8 cellular contexts compared by ENCODE assay signal in genomic region chr19:4373601-4374441, GRCh38. TPM values are rescaled to one million over a fixed set of nuclear protein-coding genes. Genes with fewer than 3 reads are reported as not detected.
DNase-seq lines count a peak whose midpoint lies in the region; ATAC-seq and TF ChIP-seq lines count a peak whose summit lies in the region.

No MANE protein-coding gene starts in this region.

- peak overlapping the region; percentile 65 to 94 for H3K27ac Mint-ChIP-seq in activated naive CD4-positive, alpha-beta T cell treated with anti-CD3 and anti-CD28 coated beads, Interleukin-2, amount 50 U/mL, for 72 hours

- no peak for DNase-seq in activated naive CD4-positive, alpha-beta T cell treated with anti-CD3 and anti-CD28 coated beads, Interleukin-2, amount 50 U/mL, for 72 hours (ENCODE audit: low spot score in 2 of 2)
- DNase-seq in activated naive CD4-positive, alpha-beta T cell treated with anti-CD3 and anti-CD28 coated beads, Interleukin-2, amount 50 U/mL, for 16 hours, result no peak
- DNase-seq in coronary artery (ENCODE audit: low spot score), result peak; percentile 84
- DNase-seq in vagina (ENCODE audit: extremely low spot score in 2 of 2), result no peak
- no peak for DNase-seq in activated CD8-positive, alpha-beta memory T cell treated with anti-CD3 and anti-CD28 coated beads for 24 hours
- DNase-seq in NCI-H128 (lab: John Stamatoyannopoulos, UW; ENCODE audit: unreplicated experiment), result no peak

- H3K4me3 ChIP-seq in coronary artery (peak overlapping the region; percentile 50), muscle layer of colon (ENCODE audit: low read depth in 1 of 2, low read length in 2 of 2) (peak overlapping the region in 1 of 2 donors; percentile 14), vagina (peak overlapping the region; percentile 2 to 25)

- intact Hi-C loops in vagina (cut with DNase I), result loop anchor here (2.0 kb wide), 1 partner anchor 27 kb away; the partner anchor contains the start of gene SH3GL1

- TF ChIP-seq CTCF in coronary artery (IDR thresholded peaks at IDR 0.05) (no peak), vagina (IDR thresholded peaks at IDR 0.05) (no peak)

- H3K36me3 ChIP-seq in muscle layer of colon (ENCODE audit: insufficient read depth, low read length) (no peaks in the 10 kb centered on the region), vagina (no peaks in the 10 kb centered on the region)

- H3K9me3 ChIP-seq in muscle layer of colon (ENCODE audit: low read length) (no peaks in the 10 kb centered on the region), vagina (no peaks in the 10 kb centered on the region)

- no peak for TF ChIP-seq POLR2A in vagina (IDR thresholded peaks at IDR 0.05)

- H3K4me1 ChIP-seq in muscle layer of colon (ENCODE audit: insufficient read depth, low read length) (peaks cover 79% of the 10 kb centered on the region), vagina (peaks cover 100% of the 10 kb centered on the region)

- H3K27ac ChIP-seq in coronary artery (peak overlapping the region; percentile 76 to 97), muscle layer of colon (ENCODE audit: low read depth, low read length) (peak overlapping the region; percentile 63), vagina (peak overlapping the region; percentile 90)

- no peaks in the 10 kb centered on the region for H3K27me3 ChIP-seq in muscle layer of colon (ENCODE audit: control insufficient read depth in 1 of 2, insufficient read depth in 2 of 2, low read length in 2 of 2)
- H3K27me3 ChIP-seq in vagina, result no peaks in the 10 kb centered on the region

- H3K9me3 Mint-ChIP-seq in activated naive CD4-positive, alpha-beta T cell treated with anti-CD3 and anti-CD28 coated beads, Interleukin-2, amount 50 U/mL, for 72 hours, result no peaks in the 10 kb centered on the region

- no peak for ATAC-seq in activated naive CD4-positive, alpha-beta T cell treated with anti-CD3 and anti-CD28 coated beads, Interleukin-2, amount 50 U/mL, for 72 hours
- no peak for ATAC-seq in activated CD4-positive, CD25-positive, alpha-beta regulatory T cell treated with anti-CD3 and anti-CD28 coated beads, Interleukin-2, amount 50 U/mL, for 24 hours

- H3K36me3 Mint-ChIP-seq in activated naive CD4-positive, alpha-beta T cell treated with anti-CD3 and anti-CD28 coated beads, Interleukin-2, amount 50 U/mL, for 72 hours, result no peaks in the 10 kb centered on the region

- H3K9ac ChIP-seq in muscle layer of colon (ENCODE audit: low read length), result no peak overlapping the region

RNA-seq across cellular contexts. Expression of gene SH3GL1, which starts 26.5 kb away (rescaled TPM):
- total RNA-seq in activated naive CD4-positive, alpha-beta T cell treated with anti-CD3 and anti-CD28 coated beads, Interleukin-2, amount 50 U/mL, for 72 hours, result 10 to 100 TPM; 40.9 to 53.4 TPM
- 65.6 TPM for total RNA-seq in vagina

RNA-seq across cellular contexts. Expression of gene CHAF1A, which starts 28.6 kb away (rescaled TPM):
- total RNA-seq in activated naive CD4-positive, alpha-beta T cell treated with anti-CD3 and anti-CD28 coated beads, Interleukin-2, amount 50 U/mL, for 72 hours, result 10 to 100 TPM; 67.1 to 93.6 TPM
- total RNA-seq in vagina, result 21.4 TPM

RNA-seq across cellular contexts. Expression of gene MPND, which starts 30.5 kb away (rescaled TPM):
- 10 to 100 TPM; 18.4 to 22.0 TPM for total RNA-seq in activated naive CD4-positive, alpha-beta T cell treated with anti-CD3 and anti-CD28 coated beads, Interleukin-2, amount 50 U/mL, for 72 hours
- 10.1 TPM for total RNA-seq in vagina

RNA-seq across cellular contexts. Expression of gene STAP2, which starts 35.2 kb away (rescaled TPM):
- total RNA-seq in activated naive CD4-positive, alpha-beta T cell treated with anti-CD3 and anti-CD28 coated beads, Interleukin-2, amount 50 U/mL, for 72 hours, result 10 to 100 TPM; 17.4 to 22.3 TPM
- 29.2 TPM for total RNA-seq in vagina
